18 cellular contexts compared by ENCODE assay signal in genomic region chr1:164725401-164725800, GRCh38.
DNase-seq lines count a peak whose midpoint lies in the region; ATAC-seq and TF ChIP-seq lines count a peak whose summit lies in the region.
"Had no signal": no experiment of that assay in that cellular context is flagged by ENCODE, and none has a peak within 500 bp of the region (broad histone marks: within the 10 kb centered on the region; RNA-seq: fewer than 3 reads in every experiment).

No MANE protein-coding gene starts in this region.

- no peaks in the 10 kb centered on the region for H4K20me1 ChIP-seq in GM23248 (ENCODE audit: insufficient read depth)

- H3K4me1 Mint-ChIP-seq in progenitor cell of endocrine pancreas (ENCODE audit: low read depth) = peaks cover 29% of the 10 kb centered on the region

- DNase-seq in GM23248 = peak; percentile 76
- peak; percentile 92 for DNase-seq in adipocyte (ENCODE audit: low read depth)
- DNase-seq in fibroblast of the conjunctiva (ENCODE audit: low read depth) = peak; percentile 74
- no peak for DNase-seq in progenitor cell of endocrine pancreas (ENCODE audit: low spot score, unreplicated experiment)
- no peak for DNase-seq in activated CD4-positive, alpha-beta T cell treated with anti-CD3 and anti-CD28 coated beads, Interleukin-2, amount 50 U/mL, for 48 hours
- DNase-seq in T-helper 2 cell = no peak
- no peak for DNase-seq in upper lobe of left lung
- DNase-seq: activated CD4-positive, alpha-beta memory T cell treated with anti-CD3 and anti-CD28 coated beads for 36 hours; DMS153; NCI-H2171; SHP77; stimulated activated CD8-positive, alpha-beta memory T cell treated with anti-CD3 and anti-CD28 coated beads, Interleukin-4, amount 100 ng/mL, for 48 hours; tibial artery had no signal

- H3K4me2 ChIP-seq in GM23248 (ENCODE audit: unreplicated experiment) = peak overlapping the region; percentile 51
- H3K4me2 ChIP-seq: BLaER1 treated with 17β-estradiol and CSF1 and Interleukin-3, amounts not matched to agents 10 nM and 100 nM had no signal

- H3K27me3 ChIP-seq in GM23248 (replicated peaks; ENCODE audit: insufficient read depth) (no peaks in the 10 kb centered on the region), adipocyte (replicated peaks; ENCODE audit: control insufficient read depth, insufficient read depth, low read length) (no peaks in the 10 kb centered on the region), upper lobe of left lung (no peaks in the 10 kb centered on the region)
- H3K27me3 ChIP-seq: adrenal gland, tibial artery had no signal

- H3K4me3 ChIP-seq in GM23248 = 0 out of 2 replicates have a peak overlapping the region, but pooled peaks have one; percentile 17
- H3K4me3 ChIP-seq in adipocyte (ENCODE audit: low read length) = no peak overlapping the region
- H3K4me3 ChIP-seq in upper lobe of left lung = no peak overlapping the region
- H3K4me3 ChIP-seq: adrenal gland; BLaER1 treated with 17β-estradiol and CSF1 and Interleukin-3, amounts not matched to agents 10 nM and 100 nM; coronary artery; tibial artery had no signal

- H3K9ac ChIP-seq in GM23248 (peak overlapping the region; percentile 21; the same call in 1 of the 2 replicates), adipocyte (ENCODE audit: low read length) (no peak overlapping the region)
- H3K9ac ChIP-seq: BLaER1 treated with 17β-estradiol and CSF1 and Interleukin-3, amounts not matched to agents 10 nM and 100 nM had no signal

- no peak overlapping the region for H3K4me3 Mint-ChIP-seq in progenitor cell of endocrine pancreas (ENCODE audit: low read depth)
- H3K4me3 Mint-ChIP-seq: activated CD4-positive, alpha-beta memory T cell treated with anti-CD3 and anti-CD28 coated beads for 36 hours; neural crest cell had no signal

- H3K27ac Mint-ChIP-seq in progenitor cell of endocrine pancreas = peak overlapping the region; percentile 47
- H3K27ac Mint-ChIP-seq: activated CD4-positive, alpha-beta memory T cell treated with anti-CD3 and anti-CD28 coated beads for 36 hours had no signal

- no peaks in the 10 kb centered on the region for H3K27me3 Mint-ChIP-seq in progenitor cell of endocrine pancreas
- H3K27me3 Mint-ChIP-seq: activated CD4-positive, alpha-beta memory T cell treated with anti-CD3 and anti-CD28 coated beads for 36 hours had no signal

- WGBS in GM23248 (ENCODE audit: low coverage in 1 of 2, low lambda C conversion rate in 2 of 2, missing lambda C conversion rate in 2 of 2), 2 experiments = 6 to 11% methylated on average over 4 of the region's 4 CpGs
- WGBS in upper lobe of left lung, 2 donors = 47 to 52% methylated on average over 4 of the region's 4 CpGs

- TF ChIP-seq CTCF in progenitor cell of endocrine pancreas (IDR thresholded peaks at IDR 0.05; ENCODE audit: unreplicated experiment) (no peak), upper lobe of left lung (IDR thresholded peaks at IDR 0.05) (no peak)

- in situ Hi-C loops in GM23248 (cut with MboI) = no loop called here

- no peaks in the 10 kb centered on the region for H3K36me3 ChIP-seq in GM23248 (ENCODE audit: low read depth)
- H3K36me3 ChIP-seq in adipocyte (ENCODE audit: control insufficient read depth, insufficient read depth, low read length, severe bottlenecking) = no peaks in the 10 kb centered on the region
- H3K36me3 ChIP-seq in upper lobe of left lung = no peaks in the 10 kb centered on the region
- H3K36me3 ChIP-seq: adrenal gland, tibial artery had no signal

- no peaks in the 10 kb centered on the region; the same call in 1 of the 2 replicates for H3K9me2 ChIP-seq in GM23248 (ENCODE audit: insufficient read depth)

- no peak for TF ChIP-seq EP300 in upper lobe of left lung (IDR thresholded peaks at IDR 0.05)

- peak overlapping the region; percentile 12 for H2AFZ ChIP-seq in GM23248

- peak overlapping the region; percentile 85 for H3K27ac ChIP-seq in GM23248
- peak overlapping the region in 2 of 4 donors; percentile 4 to 57 for H3K27ac ChIP-seq in upper lobe of left lung
- H3K27ac ChIP-seq: BLaER1 treated with 17β-estradiol and CSF1 and Interleukin-3, amounts not matched to agents 10 nM and 100 nM; coronary artery; tibial artery had no signal

- H3K9me3 Mint-ChIP-seq in progenitor cell of endocrine pancreas (ENCODE audit: low read depth) = no peaks in the 10 kb centered on the region
- H3K9me3 Mint-ChIP-seq: activated CD4-positive, alpha-beta memory T cell treated with anti-CD3 and anti-CD28 coated beads for 36 hours; neural crest cell had no signal

- H3K9me3 ChIP-seq in GM23248 (ENCODE audit: low read depth) (no peaks in the 10 kb centered on the region), adipocyte (ENCODE audit: control insufficient read depth, low read length) (no peaks in the 10 kb centered on the region), upper lobe of left lung (no peaks in the 10 kb centered on the region)
- H3K9me3 ChIP-seq: adrenal gland, tibial artery had no signal

- peaks cover 41% of the 10 kb centered on the region for H3F3A ChIP-seq in GM23248 (ENCODE audit: insufficient read depth)

- H3K36me3 Mint-ChIP-seq in progenitor cell of endocrine pancreas (ENCODE audit: insufficient read depth) = peaks cover 9% of the 10 kb centered on the region
- H3K36me3 Mint-ChIP-seq: activated CD4-positive, alpha-beta memory T cell treated with anti-CD3 and anti-CD28 coated beads for 36 hours had no signal

- ATAC-seq in HG02798 (IDR thresholded peaks at IDR 0.05; ENCODE audit: poor library complexity, unreplicated experiment) (no peak), upper lobe of left lung (ENCODE audit: low FRiP score in 2 of 2) (no peak)

- H3K79me2 ChIP-seq in GM23248 (ENCODE audit: insufficient read depth) = peaks cover 69% of the 10 kb centered on the region

- H3K4me1 ChIP-seq in GM23248 (ENCODE audit: insufficient read depth) (peaks cover 36% of the 10 kb centered on the region), adipocyte (ENCODE audit: control insufficient read depth, insufficient read depth, low read length) (peaks cover 27% of the 10 kb centered on the region), upper lobe of left lung (peaks cover 10 to 33% (median 24%) of the 10 kb centered on the region in 4 donors)

- TF ChIP-seq POLR2A in upper lobe of left lung (IDR thresholded peaks at IDR 0.05) = no peak

Comparison
In these comparisons a context has a peak if more than half of its experiments do, and no peak if none do; other contexts are left out.
1. DNase-seq: peak in GM23248 (single experiment), adipocyte (single experiment) and fibroblast of the conjunctiva (single experiment); none in progenitor cell of endocrine pancreas (single experiment), activated CD4-positive, alpha-beta T cell treated with anti-CD3 and anti-CD28 coated beads, Interleukin-2, amount 50 U/mL, for 48 hours (0 of 2), T-helper 2 cell (0 of 5) and upper lobe of left lung (0 of 2).